1 cellular context compared by ENCODE assay signal in the genomic region with DNA sequence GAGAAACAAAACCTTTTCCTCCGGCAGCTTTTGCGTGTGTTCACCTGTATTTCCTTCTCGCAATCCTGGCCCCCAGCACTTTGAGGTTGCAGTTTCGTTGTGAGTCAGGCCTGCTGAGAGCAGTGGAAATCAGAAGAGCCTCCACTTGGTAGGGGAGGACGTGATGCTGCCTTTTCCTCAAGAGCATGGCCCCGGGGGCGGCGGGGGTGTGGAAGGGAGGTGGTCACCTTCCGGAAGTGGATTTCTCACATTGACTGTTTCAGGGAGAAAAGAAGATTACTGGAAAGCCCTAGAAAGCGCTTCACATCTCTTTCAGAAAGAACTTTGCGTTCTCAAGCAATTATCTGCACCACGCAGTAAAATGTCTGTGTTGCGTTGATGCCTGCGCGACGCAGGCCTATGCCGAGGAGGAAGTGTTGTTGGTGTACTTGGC.
TF ChIP-seq lines count a peak whose summit lies in the region.

No MANE protein-coding gene starts in this region.

TF ChIP-seq in K562, 482 proteins besides CTCF, POLR2A, EP300 and RAD21:
- TF ChIP-seq EGR1 (conservative IDR thresholded peaks at IDR 0.05) (peak; percentile 72), HNRNPL (IDR thresholded peaks at IDR 0.05; ENCODE audit: low read depth, low read length) (no peak)
